Comparison of ENCODE assay signal across 18 cellular contexts in genomic region chr4:78659264-78659663, GRCh38.
DNase-seq lines count a peak whose midpoint lies in the region; ATAC-seq and TF ChIP-seq lines count a peak whose summit lies in the region.
"Had no signal": no experiment of that assay in that cellular context is flagged by ENCODE, and none has a peak within 500 bp of the region (broad histone marks: within the 10 kb centered on the region; RNA-seq: fewer than 3 reads in every experiment).

No MANE protein-coding gene starts in this region.

- H3K27me3 ChIP-seq in neutrophil (no peaks in the 10 kb centered on the region), endodermal cell (ENCODE audit: control insufficient read depth, insufficient read depth, low read length, poor library complexity, severe bottlenecking) (no peaks in the 10 kb centered on the region)
- H3K27me3 ChIP-seq: BE2C, heart right ventricle, Peyer's patch had no signal

- peaks cover 90 to 96% of the 10 kb centered on the region in 2 experiments for H3K4me1 ChIP-seq in neutrophil (ENCODE audit: control insufficient read depth in 1 of 2, insufficient read depth in 1 of 2, low read depth in 1 of 2, low read length in 1 of 2)
- H3K4me1 ChIP-seq in endodermal cell (ENCODE audit: control insufficient read depth, insufficient read depth, low read length): peaks cover 11% of the 10 kb centered on the region
- H3K4me1 ChIP-seq: BE2C had no signal

- no peak overlapping the region for H3K27ac Mint-ChIP-seq in endodermal cell
- no peak overlapping the region for H3K27ac Mint-ChIP-seq in activated T-helper 17 cell treated with anti-CD3 and anti-CD28 coated beads, Interleukin-2, amount 50 U/mL, for 72 hours

- H3K4me1 Mint-ChIP-seq in endodermal cell: peaks cover 37% of the 10 kb centered on the region
- peaks cover 21% of the 10 kb centered on the region for H3K4me1 Mint-ChIP-seq in activated T-helper 17 cell treated with anti-CD3 and anti-CD28 coated beads, Interleukin-2, amount 50 U/mL, for 72 hours

- H3K27ac ChIP-seq in neutrophil: peak overlapping the region; percentile 97
- no peak overlapping the region for H3K27ac ChIP-seq in endodermal cell (ENCODE audit: low read depth, low read length)
- H3K27ac ChIP-seq: Peyer's patch had no signal

- no peaks in the 10 kb centered on the region for H3K9me3 ChIP-seq in neutrophil
- no peaks in the 10 kb centered on the region for H3K9me3 ChIP-seq in endodermal cell (ENCODE audit: control insufficient read depth, low read length)
- H3K9me3 ChIP-seq: BE2C, heart right ventricle, Peyer's patch had no signal

- TF ChIP-seq CTCF in neutrophil (IDR thresholded peaks at IDR 0.05): no peak
- TF ChIP-seq CTCF in endodermal cell (conservative IDR thresholded peaks at IDR 0.05): no peak

- H3K36me3 ChIP-seq in neutrophil: no peaks in the 10 kb centered on the region
- H3K36me3 ChIP-seq in endodermal cell (ENCODE audit: control insufficient read depth, insufficient read depth, low read length): no peaks in the 10 kb centered on the region
- H3K36me3 ChIP-seq: BE2C, heart right ventricle, Peyer's patch had no signal

- H3K36me3 Mint-ChIP-seq in endodermal cell (ENCODE audit: low read depth): no peaks in the 10 kb centered on the region
- no peaks in the 10 kb centered on the region for H3K36me3 Mint-ChIP-seq in activated T-helper 17 cell treated with anti-CD3 and anti-CD28 coated beads, Interleukin-2, amount 50 U/mL, for 72 hours (ENCODE audit: low read depth)

- H3K27me3 Mint-ChIP-seq in endodermal cell (ENCODE audit: insufficient read depth): no peaks in the 10 kb centered on the region
- peaks cover 6% of the 10 kb centered on the region for H3K27me3 Mint-ChIP-seq in activated T-helper 17 cell treated with anti-CD3 and anti-CD28 coated beads, Interleukin-2, amount 50 U/mL, for 72 hours
- H3K27me3 Mint-ChIP-seq: naive thymus-derived CD4-positive, alpha-beta T cell had no signal

- no peak overlapping the region for H3K9ac ChIP-seq in endodermal cell (ENCODE audit: extremely low read depth, low read length, poor library complexity, severe bottlenecking)

- intact Hi-C loops in Right ventricle myocardium inferior (cut with DNase I): no loop called here

- H3K4me3 ChIP-seq in neutrophil (ENCODE audit: low read depth in 1 of 2, low read length in 1 of 2) (no peak overlapping the region), endodermal cell (ENCODE audit: low read length) (no peak overlapping the region)
- H3K4me3 ChIP-seq: heart right ventricle, Peyer's patch had no signal

- no peaks in the 10 kb centered on the region for H3K9me3 Mint-ChIP-seq in endodermal cell
- H3K9me3 Mint-ChIP-seq in activated T-helper 17 cell treated with anti-CD3 and anti-CD28 coated beads, Interleukin-2, amount 50 U/mL, for 72 hours: peaks cover 3% of the 10 kb centered on the region
- H3K9me3 Mint-ChIP-seq: effector memory CD8-positive, alpha-beta T cell had no signal

- DNase-seq in EH (ENCODE audit: low read depth): peak; percentile 66
- peak; percentile 58 for DNase-seq in NCI-H446 treated with DMSO at 0.1 percent for 48 hours (lab: John Stamatoyannopoulos, UW)
- peak; percentile 66 for DNase-seq in dermis blood vessel endothelial cell
- DNase-seq in endodermal cell: no peak
- no peak for DNase-seq in Right ventricle myocardium inferior (ENCODE audit: missing footprints)
- DNase-seq: activated T-cell treated with anti-CD3 and anti-CD28 coated beads for 4 hours; BE2C; effector memory CD8-positive, alpha-beta T cell; naive thymus-derived CD4-positive, alpha-beta T cell; NCI-H1092 treated with DMSO at 0.1 percent for 48 hours; NCI-H524 treated with DMSO at 0.1 percent for 48 hours; Peyer's patch; retina; stimulated activated CD4-positive, alpha-beta T cell treated with anti-CD3 and anti-CD28 coated beads, Interleukin-2, amount 100 ng/mL, for 48 hours had no signal

- no peak overlapping the region for H3K4me3 Mint-ChIP-seq in endodermal cell
- H3K4me3 Mint-ChIP-seq in activated T-helper 17 cell treated with anti-CD3 and anti-CD28 coated beads, Interleukin-2, amount 50 U/mL, for 72 hours: no peak overlapping the region
- H3K4me3 Mint-ChIP-seq: effector memory CD8-positive, alpha-beta T cell had no signal

- 100% methylated on average over 1 of the region's 1 CpG; no CpG with 5 or more reads in 1 of the 2 experiments for WGBS in endodermal cell (ENCODE audit: insufficient coverage in 1 of 2, insufficient read length in 1 of 2), 2 experiments

- ATAC-seq in GM19467 (IDR thresholded peaks at IDR 0.05; ENCODE audit: unreplicated experiment) (no peak), Right ventricle myocardium inferior (no peak)
- ATAC-seq in activated T-helper 17 cell treated with anti-CD3 and anti-CD28 coated beads, Interleukin-2, amount 50 U/mL, for 72 hours (replicated peaks): no peak
- ATAC-seq: heart right ventricle had no signal

Comparison
In these comparisons a context has a peak if more than half of its experiments do, and no peak if none do; other contexts are left out.
1. DNase-seq: peak in EH (single experiment), NCI-H446 treated with DMSO at 0.1 percent for 48 hours (single experiment) and dermis blood vessel endothelial cell (single experiment); none in endodermal cell (single experiment) and Right ventricle myocardium inferior (single experiment).